Comparison of ENCODE assay signal across 8 cellular contexts in genomic region chr4:3193531-3194203, GRCh38. TPM values are rescaled to one million over a fixed set of nuclear protein-coding genes. Genes with fewer than 3 reads are reported as not detected.
A peak's percentile ranks its signal among the peaks of the same experiment; 100 is the strongest.
DNase-seq lines count a peak whose midpoint lies in the region; ATAC-seq and TF ChIP-seq lines count a peak whose summit lies in the region.

No MANE protein-coding gene starts in this region.

- peaks cover 0 to 14% (median 1%) of the 10 kb centered on the region in 4 donors for H3K36me3 ChIP-seq in right lobe of liver

- DNase-seq in COR-L47 (lab: John Stamatoyannopoulos, UW) (peak; percentile 2), LHCN-M2 (ENCODE audit: low read depth) (peak; percentile 29), astrocyte of the spinal cord (ENCODE audit: low read depth, low spot score) (peak; percentile 17), right lobe of liver (no peak), GM10266 (ENCODE audit: extremely low spot score) (no peak)

- in situ Hi-C loops in astrocyte of the spinal cord (cut with HindIII; ENCODE audit: low sequenced_read_pairs), result no loop called here

- no peaks in the 10 kb centered on the region for H3K27me3 ChIP-seq in right lobe of liver

- 43% methylated on average over 5 of the region's 6 CpGs for WGBS in right lobe of liver (ENCODE audit: insufficient coverage, low coverage, low lambda C conversion rate, missing lambda C conversion rate)

- TF ChIP-seq POLR2A in right lobe of liver (IDR thresholded peaks at IDR 0.05), result no peak

- H3K4me1 ChIP-seq in right lobe of liver, result no peaks in the 10 kb centered on the region

- TF ChIP-seq CTCF in astrocyte of the spinal cord (IDR thresholded peaks at IDR 0.05; ENCODE audit: low read depth, low read length) (peak; percentile 33), right lobe of liver (IDR thresholded peaks at IDR 0.05) (peak; percentile 39 to 59 (median 46)), GM10266 (IDR thresholded peaks at IDR 0.05; ENCODE audit: control insufficient read depth, insufficient read depth, low read depth, missing control alignments) (no peak)

- intact Hi-C loops in right lobe of liver (cut with DNase I), result no loop called here

- ATAC-seq in right lobe of liver, result peak in 3 of 4 donors; percentile 46 to 52 (median 49)
- ATAC-seq in HG02884 (IDR thresholded peaks at IDR 0.05; ENCODE audit: unreplicated experiment), result no peak
- no peak for ATAC-seq in GM19467 (IDR thresholded peaks at IDR 0.05; ENCODE audit: unreplicated experiment)
- ATAC-seq in GM21381 (IDR thresholded peaks at IDR 0.05; ENCODE audit: unreplicated experiment), result no peak

- H3K4me3 ChIP-seq in astrocyte of the spinal cord (ENCODE audit: low read depth, low read length), result no peak overlapping the region
- no peak overlapping the region for H3K4me3 ChIP-seq in right lobe of liver

- no peaks in the 10 kb centered on the region for H3K9me3 ChIP-seq in right lobe of liver

- no peak overlapping the region for H3K27ac ChIP-seq in right lobe of liver

RNA-seq across cellular contexts. Expression of gene MSANTD1, which starts 55.3 kb away (rescaled TPM):
- 0.06 and 0.19 TPM in 2 replicates for total RNA-seq in LHCN-M2 (2014; rRNA removed)
- polyA plus RNA-seq in LHCN-M2 (2012), result 0.05 TPM
- total RNA-seq in right lobe of liver, result under 1 TPM in 5 of 6 experiments, not detected in 1; 0.46 to 0.84 (median 0.64) TPM

Comparison
In these comparisons a context has a peak if more than half of its experiments do, and no peak if none do; other contexts are left out.
1. DNase-seq: peak in COR-L47 (single experiment), LHCN-M2 (single experiment) and astrocyte of the spinal cord (single experiment); none in right lobe of liver (0 of 3) and GM10266 (single experiment).
2. ATAC-seq: peak in right lobe of liver (3 of 4); none in HG02884 (single experiment), GM19467 (single experiment) and GM21381 (single experiment).